ENCODE assay signal across 1 cellular context in the genomic region with DNA sequence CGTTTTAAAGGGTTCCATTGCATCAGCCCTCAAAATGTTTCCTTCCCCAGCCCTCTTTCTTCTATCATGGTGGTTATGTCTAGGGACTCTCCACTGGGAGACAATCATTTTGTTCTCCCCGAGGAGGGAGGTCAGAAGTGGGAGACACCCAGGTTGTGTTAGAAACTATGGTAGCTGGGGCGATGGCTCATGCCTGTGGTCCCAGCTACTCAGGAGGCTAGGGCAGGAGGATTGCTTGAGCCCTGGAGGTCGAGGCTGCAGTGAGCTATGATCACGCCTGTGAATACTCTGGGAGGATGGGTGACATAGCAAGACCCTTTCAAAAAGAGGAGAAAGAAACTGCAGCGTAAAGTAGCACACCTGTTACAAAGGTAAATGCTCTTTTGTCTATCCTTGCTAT.
TF ChIP-seq lines count a peak whose summit lies in the region.

No MANE protein-coding gene starts in this region.

TF ChIP-seq in SK-N-SH, 30 proteins besides CTCF, POLR2A, EP300 and RAD21 (continued from another document):
- TF ChIP-seq, protein P1, sequence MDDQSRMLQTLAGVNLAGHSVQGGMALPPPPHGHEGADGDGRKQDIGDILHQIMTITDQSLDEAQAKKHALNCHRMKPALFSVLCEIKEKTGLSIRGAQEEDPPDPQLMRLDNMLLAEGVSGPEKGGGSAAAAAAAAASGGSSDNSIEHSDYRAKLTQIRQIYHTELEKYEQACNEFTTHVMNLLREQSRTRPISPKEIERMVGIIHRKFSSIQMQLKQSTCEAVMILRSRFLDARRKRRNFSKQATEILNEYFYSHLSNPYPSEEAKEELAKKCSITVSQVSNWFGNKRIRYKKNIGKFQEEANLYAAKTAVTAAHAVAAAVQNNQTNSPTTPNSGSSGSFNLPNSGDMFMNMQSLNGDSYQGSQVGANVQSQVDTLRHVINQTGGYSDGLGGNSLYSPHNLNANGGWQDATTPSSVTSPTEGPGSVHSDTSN (IDR thresholded peaks at IDR 0.05), result no peak
- no peak for TF ChIP-seq JUND (IDR thresholded peaks at IDR 0.05)
- TF ChIP-seq YY1 (IDR thresholded peaks at IDR 0.05; ENCODE audit: low read depth), result no peak
- TF ChIP-seq MXI1 (IDR thresholded peaks at IDR 0.05; ENCODE audit: low read depth, low read length), result no peak
- no peak for TF ChIP-seq NRF1 (IDR thresholded peaks at IDR 0.05; ENCODE audit: low read depth, low read length)
- no peak for TF ChIP-seq RCOR1 (IDR thresholded peaks at IDR 0.05; ENCODE audit: low read length)
- TF ChIP-seq FOSL2 (IDR thresholded peaks at IDR 0.05; ENCODE audit: borderline replicate concordance, low read depth), result no peak
